ENCODE assay signal across 6 cellular contexts in the genomic region with DNA sequence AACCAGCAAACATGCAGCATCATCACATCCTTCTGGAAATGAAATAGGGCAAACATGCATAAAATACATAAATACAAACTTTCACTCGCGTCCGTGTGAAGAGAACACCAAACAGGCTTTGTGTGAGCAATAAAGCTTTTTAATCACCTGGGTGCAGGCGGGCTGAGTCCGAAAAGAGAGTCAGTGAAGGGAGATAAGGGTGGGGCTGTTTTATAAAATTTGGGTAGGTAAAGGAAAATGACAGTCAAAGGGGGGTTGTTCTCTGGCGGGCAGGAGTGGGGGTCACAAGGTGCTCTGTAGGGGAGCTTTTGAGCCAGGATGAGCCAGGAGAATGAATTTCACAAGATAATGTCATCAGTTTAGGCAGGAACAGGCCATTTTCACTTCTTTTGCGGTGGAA. TPM values are rescaled to one million over a fixed set of nuclear protein-coding genes. Genes with fewer than 3 reads are reported as not detected.
DNase-seq lines count a peak whose midpoint lies in the region; ATAC-seq, FAIRE-seq and TF ChIP-seq lines count a peak whose summit lies in the region.
"Not testable (repeated sequence)": the region's sequence is repeated elsewhere in the genome, so short reads cannot be mapped to it uniquely, and the experiment has no call there.

No MANE protein-coding gene starts in this region.

- not testable (repeated sequence) for H3K9ac ChIP-seq in DND-41 (ENCODE audit: low read depth, low read length); H1 (replicated peaks in 1 of 4; ENCODE audit: extremely low read depth in 1 of 4, low read depth in 3 of 4, low read length in 3 of 4)
- H3K9ac ChIP-seq in Loucy (ENCODE audit: low read depth, low read length, poor library complexity, severe bottlenecking) (peak overlapping the region; percentile 19), iPS-18a (ENCODE audit: low read length) (peak overlapping the region; percentile 7)

- H2BK20ac ChIP-seq in H1 (ENCODE audit: low read length), result not testable (repeated sequence)

- H3K9me3 ChIP-seq in DND-41 (ENCODE audit: insufficient read depth, low read length, severe bottlenecking); Loucy (ENCODE audit: insufficient read depth, low read depth, low read length); H1 (ENCODE audit: insufficient read depth in 2 of 2, low read depth in 1 of 2, low read length in 1 of 2); iPS-18a (ENCODE audit: control insufficient read depth, low read depth, low read length): not testable (repeated sequence)

- TF ChIP-seq POLR2A in H1 (IDR thresholded peaks at IDR 0.05; ENCODE audit: control extremely low read depth in 1 of 2, low read depth in 2 of 2, low read length in 2 of 2), result not testable (repeated sequence)

- H2AFZ ChIP-seq in DND-41 (ENCODE audit: low read depth, low read length), result 0 out of 2 replicates have a peak overlapping the region, but pooled peaks have one; percentile 21
- not testable (repeated sequence) for H2AFZ ChIP-seq in Loucy (ENCODE audit: low read length); H1 (ENCODE audit: low read length)

- not testable (repeated sequence) for TF ChIP-seq RAD21 in H1 (IDR thresholded peaks at IDR 0.05 in 1 of 2, conservative IDR thresholded peaks at IDR 0.05 in 1 of 2; ENCODE audit: low read depth in 2 of 2, low read length in 2 of 2)

- not testable (repeated sequence) for H3K4ac ChIP-seq in H1 (replicated peaks; ENCODE audit: insufficient read length, low read depth, low read length)

- H3K4me1 ChIP-seq in DND-41 (ENCODE audit: insufficient read depth, low read length), result peaks cover 32% of the 10 kb centered on the region
- peaks cover 51% of the 10 kb centered on the region for H3K4me1 ChIP-seq in Loucy (ENCODE audit: insufficient read depth, low read length, poor library complexity, severe bottlenecking)
- peaks cover 4 to 17% (median 11%) of the 10 kb centered on the region in 4 experiments; a peak in 6 of 7 replicates for H3K4me1 ChIP-seq in H1 (replicated peaks in 1 of 4; ENCODE audit: control insufficient read depth in 3 of 4, insufficient read depth in 4 of 4, low read length in 3 of 4)
- H3K4me1 ChIP-seq in iPS-18a (ENCODE audit: control insufficient read depth, low read depth, low read length), result peaks cover 37% of the 10 kb centered on the region

- H2AK5ac ChIP-seq in H1 (ENCODE audit: low read depth, low read length), result not testable (repeated sequence)

- H4K20me1 ChIP-seq in DND-41 (ENCODE audit: insufficient read depth, low read length); Loucy (ENCODE audit: insufficient read depth, low read length, poor library complexity, severe bottlenecking); H1 (replicated peaks in 1 of 2; ENCODE audit: control insufficient read depth in 1 of 2, insufficient read depth in 2 of 2, low read length in 2 of 2): not testable (repeated sequence)

- not testable (repeated sequence) for H3K23ac ChIP-seq in H1 (ENCODE audit: insufficient read length)

- not testable (repeated sequence) for H3K9me3 Mint-ChIP-seq in activated CD8-positive, alpha-beta T cell treated with anti-CD3 and anti-CD28 coated beads, Interleukin-2, amount 10 ng/mL, durations not matched to agents 7 days and 5 days (ENCODE audit: insufficient read depth); activated naive CD4-positive, alpha-beta T cell treated with anti-CD3 and anti-CD28 coated beads, Interleukin-2, amount 10 ng/mL, durations not matched to agents 7 days and 5 days

- not testable (repeated sequence) for DNase-seq in DND-41; activated CD8-positive, alpha-beta T cell treated with anti-CD3 and anti-CD28 coated beads, Interleukin-2, amount 10 ng/mL, durations not matched to agents 7 days and 5 days; activated naive CD4-positive, alpha-beta T cell treated with anti-CD3 and anti-CD28 coated beads, Interleukin-2, amount 10 ng/mL, durations not matched to agents 7 days and 5 days; H1 (ENCODE audit: low read depth in 1 of 2, low spot score in 2 of 2)

- CTCF ChIA-PET in activated CD8-positive, alpha-beta T cell treated with anti-CD3 and anti-CD28 coated beads, Interleukin-2, amount 10 ng/mL, durations not matched to agents 7 days and 5 days (lab: Charles Lee); activated naive CD4-positive, alpha-beta T cell treated with anti-CD3 and anti-CD28 coated beads, Interleukin-2, amount 10 ng/mL, durations not matched to agents 7 days and 5 days (lab: Charles Lee); H1 (lab: Charles Lee; ENCODE audit: partially characterized antibody): not testable (repeated sequence)

- H4K5ac ChIP-seq in H1 (ENCODE audit: insufficient read length, low read depth, low read length), result not testable (repeated sequence)

- H2BK120ac ChIP-seq in H1 (replicated peaks; ENCODE audit: low read depth, low read length), result peak overlapping the region; percentile 89

- peak overlapping the region; percentile 48 for H3K27ac Mint-ChIP-seq in activated CD8-positive, alpha-beta T cell treated with anti-CD3 and anti-CD28 coated beads, Interleukin-2, amount 10 ng/mL, durations not matched to agents 7 days and 5 days
- H3K27ac Mint-ChIP-seq in activated naive CD4-positive, alpha-beta T cell treated with anti-CD3 and anti-CD28 coated beads, Interleukin-2, amount 10 ng/mL, durations not matched to agents 7 days and 5 days, result peak overlapping the region; percentile 62

- not testable (repeated sequence) for H4K91ac ChIP-seq in H1 (replicated peaks; ENCODE audit: insufficient read length, low read length)

- not testable (repeated sequence) for FAIRE-seq in H1 (lab: Jason Lieb, UNC)

- H3K4me2 ChIP-seq in DND-41 (ENCODE audit: insufficient read depth, low read length); H1 (ENCODE audit: insufficient read depth in 1 of 2, low read depth in 2 of 2, low read length in 2 of 2): not testable (repeated sequence)
- H3K4me2 ChIP-seq in Loucy (ENCODE audit: low read depth, low read length, poor library complexity, severe bottlenecking), result peak overlapping the region; percentile 70

- not testable (repeated sequence) for H4K8ac ChIP-seq in H1 (ENCODE audit: extremely low read depth, insufficient read depth, low read length)

- ATAC-seq in DND-41 (ENCODE audit: insufficient read depth, low read depth); activated CD8-positive, alpha-beta T cell treated with anti-CD3 and anti-CD28 coated beads, Interleukin-2, amount 10 ng/mL, durations not matched to agents 7 days and 5 days: not testable (repeated sequence)

- H2BK12ac ChIP-seq in H1 (ENCODE audit: low read depth, low read length), result peak overlapping the region; percentile 41; the same call in 1 of the 2 replicates

- 54% methylated on average over 7 of the region's 7 CpGs; no CpG with 5 or more reads in 1 of the 2 experiments for WGBS in H1 (ENCODE audit: extremely low coverage in 1 of 2, insufficient coverage in 1 of 2, insufficient read length in 1 of 2, insufficient replicate concordance in 2 of 2, low coverage in 1 of 2, low lambda C conversion rate in 2 of 2, missing lambda C conversion rate in 1 of 2), 2 experiments

- not testable (repeated sequence) for H3K79me1 ChIP-seq in H1 (ENCODE audit: low read depth, low read length)

- H3K9me2 ChIP-seq in Loucy (replicated peaks; ENCODE audit: low read depth, low read length), result not testable (repeated sequence)

- H3K18ac ChIP-seq in H1 (ENCODE audit: extremely low read depth, low read length), result not testable (repeated sequence)

- not testable (repeated sequence) for H3K56ac ChIP-seq in H1 (replicated peaks; ENCODE audit: insufficient read length, low read depth, low read length)

- H3K23me2 ChIP-seq in H1 (ENCODE audit: low read depth, low read length), result not testable (repeated sequence)

- H3K27ac ChIP-seq in DND-41 (ENCODE audit: low read length); H1 (ENCODE audit: low read depth, low read length); iPS-18a (ENCODE audit: low read length): not testable (repeated sequence)

- H2BK5ac ChIP-seq in H1 (ENCODE audit: low read depth, low read length), result peak overlapping the region; percentile 32; the same call in 1 of the 2 replicates

- TF ChIP-seq CTCF in DND-41 (IDR thresholded peaks at IDR 0.05; ENCODE audit: borderline replicate concordance, extremely low read depth, low read length, poor library complexity, severe bottlenecking); Loucy (conservative IDR thresholded peaks at IDR 0.05; ENCODE audit: low read length); H1 (IDR thresholded peaks at IDR 0.05; ENCODE audit: control extremely low read depth in 1 of 3, insufficient read depth in 1 of 3, low read depth in 1 of 3, low read length in 3 of 3): not testable (repeated sequence)

- not testable (repeated sequence) for H3K36me3 Mint-ChIP-seq in activated CD8-positive, alpha-beta T cell treated with anti-CD3 and anti-CD28 coated beads, Interleukin-2, amount 10 ng/mL, durations not matched to agents 7 days and 5 days (ENCODE audit: low read depth)
- H3K36me3 Mint-ChIP-seq in activated naive CD4-positive, alpha-beta T cell treated with anti-CD3 and anti-CD28 coated beads, Interleukin-2, amount 10 ng/mL, durations not matched to agents 7 days and 5 days, result peaks cover 15% of the 10 kb centered on the region

- not testable (repeated sequence) for H3K14ac ChIP-seq in H1 (ENCODE audit: insufficient read length)

- peaks cover 62% of the 10 kb centered on the region for H3K4me1 Mint-ChIP-seq in activated CD8-positive, alpha-beta T cell treated with anti-CD3 and anti-CD28 coated beads, Interleukin-2, amount 10 ng/mL, durations not matched to agents 7 days and 5 days (ENCODE audit: low read depth)
- H3K4me1 Mint-ChIP-seq in activated naive CD4-positive, alpha-beta T cell treated with anti-CD3 and anti-CD28 coated beads, Interleukin-2, amount 10 ng/mL, durations not matched to agents 7 days and 5 days, result peaks cover 67% of the 10 kb centered on the region

- not testable (repeated sequence) for TF ChIP-seq EP300 in H1 (IDR thresholded peaks at IDR 0.05; ENCODE audit: borderline replicate concordance in 1 of 2, low read depth in 2 of 2, low read length in 2 of 2)

- not testable (repeated sequence) for H3K4me3 ChIP-seq in DND-41 (ENCODE audit: low read depth in 1 of 2, low read length in 2 of 2); H1 (ENCODE audit: extremely low read depth in 1 of 4, insufficient read depth in 2 of 4, low read depth in 3 of 4, low read length in 4 of 4); iPS-18a (ENCODE audit: low read length)
- H3K4me3 ChIP-seq in Loucy (ENCODE audit: low read length, poor library complexity, severe bottlenecking), result peak overlapping the region; percentile 5

- not testable (repeated sequence) for H3K27me3 Mint-ChIP-seq in activated CD8-positive, alpha-beta T cell treated with anti-CD3 and anti-CD28 coated beads, Interleukin-2, amount 10 ng/mL, durations not matched to agents 7 days and 5 days (ENCODE audit: low read depth); activated naive CD4-positive, alpha-beta T cell treated with anti-CD3 and anti-CD28 coated beads, Interleukin-2, amount 10 ng/mL, durations not matched to agents 7 days and 5 days

- not testable (repeated sequence) for H3K79me2 ChIP-seq in DND-41 (ENCODE audit: insufficient read depth, low read length); Loucy (ENCODE audit: insufficient read depth, low read length); H1 (ENCODE audit: control insufficient read depth in 1 of 2, insufficient read depth in 2 of 2, low read length in 2 of 2)

- H3K27me3 ChIP-seq in DND-41 (ENCODE audit: insufficient read depth, low read length, poor library complexity); Loucy (ENCODE audit: insufficient read depth, low read length, poor library complexity, severe bottlenecking); H1 (replicated peaks in 1 of 4; ENCODE audit: control insufficient read depth in 3 of 4, extremely low read depth in 1 of 4, insufficient read depth in 3 of 4, low read length in 3 of 4); iPS-18a (ENCODE audit: control insufficient read depth, insufficient read depth, low read length): not testable (repeated sequence)

- H3K36me3 ChIP-seq in DND-41 (ENCODE audit: insufficient read depth, low read length); Loucy (ENCODE audit: insufficient read depth, low read length); H1 (ENCODE audit: control insufficient read depth in 2 of 4, insufficient read depth in 4 of 4, low read length in 3 of 4); iPS-18a (ENCODE audit: control insufficient read depth, low read depth, low read length): not testable (repeated sequence)

- H3K4me3 Mint-ChIP-seq in activated CD8-positive, alpha-beta T cell treated with anti-CD3 and anti-CD28 coated beads, Interleukin-2, amount 10 ng/mL, durations not matched to agents 7 days and 5 days; activated naive CD4-positive, alpha-beta T cell treated with anti-CD3 and anti-CD28 coated beads, Interleukin-2, amount 10 ng/mL, durations not matched to agents 7 days and 5 days: not testable (repeated sequence)

- POLR2A ChIA-PET in activated CD8-positive, alpha-beta T cell treated with anti-CD3 and anti-CD28 coated beads, Interleukin-2, amount 10 ng/mL, durations not matched to agents 7 days and 5 days (lab: Charles Lee), result not testable (repeated sequence)
- POLR2A ChIA-PET in H1 (lab: Charles Lee; ENCODE audit: partially characterized antibody), result interaction anchor here (3.4 kb wide), 1 partner anchor 26 kb away, joined by 12 read pairs; the partner anchor contains the start of gene STT3B

- H2BK15ac ChIP-seq in H1 (ENCODE audit: low read length), result not testable (repeated sequence)

- not testable (repeated sequence) for H3F3A ChIP-seq in Loucy (ENCODE audit: low read depth)

RNA-seq across cellular contexts. Expression of gene STT3B, which starts 26.2 kb away (rescaled TPM):
- 100 to 1,000 TPM; 137 to 140 TPM for total RNA-seq in activated CD8-positive, alpha-beta T cell treated with anti-CD3 and anti-CD28 coated beads, Interleukin-2, amount 10 ng/mL, durations not matched to agents 7 days and 5 days
- total RNA-seq in H1 (2021; fragmentation: NEBNext Ultra II Directional; extraction: Animal tissue kit (Norgen Biotek cat#: 25700)), result 131 and 134 TPM in 2 replicates
- 34.2 and 43.5 TPM in 2 replicates for polyA plus RNA-seq in H1 (2011; rRNA removed)
- polyA plus RNA-seq in H1 (2011; cell fraction: cytosol; rRNA removed), result 53.5 TPM
- 26.1 TPM for polyA plus RNA-seq in H1 (2011; cell fraction: nucleus; rRNA removed)
- polyA plus RNA-seq in H1 (2012, experiment 1 of 2), result 43.7 to 95.2 TPM (median 53.1 TPM) in 4 replicates
- polyA plus RNA-seq in H1 (2012, experiment 2 of 2), result 5.7 TPM
- polyA plus RNA-seq in H1 (2013, experiment 1 of 2), result 201 TPM
- 213 TPM for polyA plus RNA-seq in H1 (2013, experiment 2 of 2)
- 96.8 and 163 TPM in 2 replicates for polyA minus RNA-seq in H1 (2011; rRNA and poly(A)+ RNA removed)
- 61.3 TPM for polyA minus RNA-seq in H1 (2011; cell fraction: cytosol; rRNA and poly(A)+ RNA removed)
- polyA minus RNA-seq in H1 (2011; cell fraction: nucleus; rRNA and poly(A)+ RNA removed), result 84.5 TPM
